12 cellular contexts compared by ENCODE assay signal in the genomic region with DNA sequence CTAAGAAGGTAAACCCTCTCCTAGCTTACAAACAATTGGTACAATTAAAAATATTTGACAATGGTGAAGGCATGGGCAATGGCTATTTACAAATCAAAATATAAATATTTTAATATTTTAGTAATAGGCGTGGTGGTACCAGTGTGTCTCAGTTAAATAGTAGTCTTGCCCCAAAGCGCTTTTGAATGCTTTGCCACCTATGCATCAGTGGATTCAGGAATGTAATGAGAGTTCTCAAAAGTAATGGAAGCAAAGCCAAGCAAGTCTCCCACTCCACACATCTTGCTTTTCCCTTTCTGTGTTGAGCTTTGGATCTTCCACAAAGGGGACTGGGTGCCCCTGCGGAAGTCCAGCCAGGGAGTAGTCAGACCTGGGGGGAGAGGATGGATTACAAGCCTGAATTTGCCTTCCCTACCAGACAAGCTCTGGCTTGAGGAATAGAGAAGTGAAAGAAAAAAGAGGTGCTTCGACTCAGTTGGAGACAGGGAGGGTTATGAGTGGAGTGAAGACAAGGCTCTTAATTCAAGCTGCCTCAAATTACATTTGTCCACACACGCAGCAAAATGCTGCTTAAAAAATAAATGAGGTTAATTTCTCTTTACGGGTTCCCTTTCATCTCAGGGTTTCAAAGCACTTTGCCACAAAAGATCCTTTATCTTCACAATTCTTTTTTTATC. TPM values are rescaled to one million over a fixed set of nuclear protein-coding genes. Genes with fewer than 3 reads are reported as not detected.
A peak's percentile ranks its signal among the peaks of the same experiment; 100 is the strongest.
DNase-seq lines count a peak whose midpoint lies in the region; ATAC-seq and TF ChIP-seq lines count a peak whose summit lies in the region.
"Had no signal": no experiment of that assay in that cellular context is flagged by ENCODE, and none has a peak within 500 bp of the region (broad histone marks: within the 10 kb centered on the region; RNA-seq: fewer than 3 reads in every experiment).

No MANE protein-coding gene starts in this region.

- H3K4me3 ChIP-seq in BLaER1 (no peak overlapping the region), NB4 (ENCODE audit: low read depth, low read length) (no peak overlapping the region), colonic mucosa (no peak overlapping the region), muscle layer of duodenum (ENCODE audit: low read depth in 1 of 2, low read length in 2 of 2) (no peak overlapping the region)
- H3K4me3 ChIP-seq: pancreas had no signal

- H3K4me2 ChIP-seq in BLaER1: no peak overlapping the region
- H3K4me2 ChIP-seq: KMS-11 had no signal

- DNase-seq in NB4 (ENCODE audit: low read depth) (peak; percentile 6), colonic mucosa (no peak), KBM-7 (no peak)
- DNase-seq in activated CD8-positive, alpha-beta T cell treated with anti-CD3 and anti-CD28 coated beads, Interleukin-2, amount 10 ng/mL, durations not matched to agents 7 days and 5 days: no peak
- no peak for DNase-seq in stimulated activated CD4-positive, alpha-beta T cell treated with anti-CD3 and anti-CD28 coated beads, Interleukin-4, amount 100 ng/mL, for 4 hours
- DNase-seq: activated B cell treated with CpG ODN at 0.5 μM for 24 hours, DND-41 had no signal

- H3K36me3 ChIP-seq in BLaER1: no peaks in the 10 kb centered on the region
- no peaks in the 10 kb centered on the region for H3K36me3 ChIP-seq in colonic mucosa
- H3K36me3 ChIP-seq in muscle layer of duodenum (ENCODE audit: control insufficient read depth in 1 of 2, insufficient read depth in 2 of 2, low read length in 2 of 2): peaks cover 0 to 3% of the 10 kb centered on the region in 2 donors
- H3K36me3 ChIP-seq: pancreas had no signal

- H4K20me1 ChIP-seq in BLaER1: no peaks in the 10 kb centered on the region

- peaks cover 13% of the 10 kb centered on the region for H3K4me1 Mint-ChIP-seq in activated CD8-positive, alpha-beta T cell treated with anti-CD3 and anti-CD28 coated beads, Interleukin-2, amount 10 ng/mL, durations not matched to agents 7 days and 5 days (ENCODE audit: low read depth)

- intact Hi-C loops in colonic mucosa (cut with DNase I): no loop called here

- no peak overlapping the region for H3K4me3 Mint-ChIP-seq in activated CD8-positive, alpha-beta T cell treated with anti-CD3 and anti-CD28 coated beads, Interleukin-2, amount 10 ng/mL, durations not matched to agents 7 days and 5 days
- H3K4me3 Mint-ChIP-seq: activated B cell treated with CpG ODN at 0.5 μM for 24 hours had no signal

- H3K27me3 ChIP-seq in BLaER1 (no peaks in the 10 kb centered on the region), colonic mucosa (no peaks in the 10 kb centered on the region), muscle layer of duodenum (ENCODE audit: low read depth, low read length) (no peaks in the 10 kb centered on the region)
- H3K27me3 ChIP-seq: pancreas had no signal

- H3K9ac ChIP-seq in BLaER1: no peak overlapping the region
- H3K9ac ChIP-seq in colonic mucosa (ENCODE audit: low read depth in 2 of 2, low read length in 2 of 2): no peak overlapping the region
- H3K9ac ChIP-seq: KMS-11 had no signal

- H3K4me1 ChIP-seq in BLaER1 (peaks cover 23% of the 10 kb centered on the region), colonic mucosa (no peaks in the 10 kb centered on the region), muscle layer of duodenum (ENCODE audit: control insufficient read depth in 1 of 2, insufficient read depth in 2 of 2, low read length in 2 of 2) (peaks cover 4 to 15% of the 10 kb centered on the region in 2 donors)

- CTCF ChIA-PET in activated CD8-positive, alpha-beta T cell treated with anti-CD3 and anti-CD28 coated beads, Interleukin-2, amount 10 ng/mL, durations not matched to agents 7 days and 5 days (lab: Charles Lee): no interaction called here

- no peak for ATAC-seq in activated CD8-positive, alpha-beta T cell treated with anti-CD3 and anti-CD28 coated beads, Interleukin-2, amount 10 ng/mL, durations not matched to agents 7 days and 5 days
- no peak for ATAC-seq in GM18858 (IDR thresholded peaks at IDR 0.05; ENCODE audit: unreplicated experiment)

- in situ Hi-C loops in KBM-7 (cut with MboI; ENCODE audit: low pct_unique_long_range_greater_than_20kb, low sequenced_read_pairs): no loop called here

- POLR2A ChIA-PET in activated CD8-positive, alpha-beta T cell treated with anti-CD3 and anti-CD28 coated beads, Interleukin-2, amount 10 ng/mL, durations not matched to agents 7 days and 5 days (lab: Charles Lee): interaction anchor here (1.0 kb wide), 1 partner anchor 49 kb away, joined by 4 read pairs; a partner anchor contains a TSS

- H3K27ac Mint-ChIP-seq in activated CD8-positive, alpha-beta T cell treated with anti-CD3 and anti-CD28 coated beads, Interleukin-2, amount 10 ng/mL, durations not matched to agents 7 days and 5 days: no peak overlapping the region

- no peak for TF ChIP-seq POLR2A in NB4 (IDR thresholded peaks at IDR 0.05; ENCODE audit: extremely low read depth, insufficient read length)

- H3K9me3 Mint-ChIP-seq in activated CD8-positive, alpha-beta T cell treated with anti-CD3 and anti-CD28 coated beads, Interleukin-2, amount 10 ng/mL, durations not matched to agents 7 days and 5 days (ENCODE audit: insufficient read depth): no peaks in the 10 kb centered on the region
- H3K9me3 Mint-ChIP-seq: activated B cell treated with CpG ODN at 0.5 μM for 24 hours had no signal

- TF ChIP-seq CTCF in NB4 (IDR thresholded peaks at IDR 0.05; ENCODE audit: low read depth, low read length) (no peak), colonic mucosa (IDR thresholded peaks at IDR 0.05) (no peak)

- H3K9me3 ChIP-seq in BLaER1: no peaks in the 10 kb centered on the region; the same call in 1 of the 2 replicates
- no peaks in the 10 kb centered on the region for H3K9me3 ChIP-seq in colonic mucosa
- H3K9me3 ChIP-seq in muscle layer of duodenum (ENCODE audit: control insufficient read depth in 1 of 2, low read length in 2 of 2): no peaks in the 10 kb centered on the region
- H3K9me3 ChIP-seq: pancreas had no signal

- no peaks in the 10 kb centered on the region for H3K27me3 Mint-ChIP-seq in activated CD8-positive, alpha-beta T cell treated with anti-CD3 and anti-CD28 coated beads, Interleukin-2, amount 10 ng/mL, durations not matched to agents 7 days and 5 days (ENCODE audit: low read depth)
- H3K27me3 Mint-ChIP-seq: activated B cell treated with CpG ODN at 0.5 μM for 24 hours had no signal

- H3K36me3 Mint-ChIP-seq in activated CD8-positive, alpha-beta T cell treated with anti-CD3 and anti-CD28 coated beads, Interleukin-2, amount 10 ng/mL, durations not matched to agents 7 days and 5 days (ENCODE audit: low read depth): no peaks in the 10 kb centered on the region

- H3K27ac ChIP-seq in BLaER1 (0 out of 2 replicates have a peak overlapping the region, but pooled peaks have one; percentile 59), colonic mucosa (peak overlapping the region; percentile 42), muscle layer of duodenum (ENCODE audit: low read length) (peak overlapping the region; percentile 12)
- H3K27ac ChIP-seq: KMS-11 had no signal

RNA-seq across cellular contexts. Expression of a gene that starts 48.9 kb away (rescaled TPM):
- total RNA-seq in colonic mucosa: 10 to 100 TPM; 11.2 to 20.2 TPM
- total RNA-seq in activated CD8-positive, alpha-beta T cell treated with anti-CD3 and anti-CD28 coated beads, Interleukin-2, amount 10 ng/mL, durations not matched to agents 7 days and 5 days: 10 to 100 TPM; 31.9 to 32.9 TPM
